In the genomic region with DNA sequence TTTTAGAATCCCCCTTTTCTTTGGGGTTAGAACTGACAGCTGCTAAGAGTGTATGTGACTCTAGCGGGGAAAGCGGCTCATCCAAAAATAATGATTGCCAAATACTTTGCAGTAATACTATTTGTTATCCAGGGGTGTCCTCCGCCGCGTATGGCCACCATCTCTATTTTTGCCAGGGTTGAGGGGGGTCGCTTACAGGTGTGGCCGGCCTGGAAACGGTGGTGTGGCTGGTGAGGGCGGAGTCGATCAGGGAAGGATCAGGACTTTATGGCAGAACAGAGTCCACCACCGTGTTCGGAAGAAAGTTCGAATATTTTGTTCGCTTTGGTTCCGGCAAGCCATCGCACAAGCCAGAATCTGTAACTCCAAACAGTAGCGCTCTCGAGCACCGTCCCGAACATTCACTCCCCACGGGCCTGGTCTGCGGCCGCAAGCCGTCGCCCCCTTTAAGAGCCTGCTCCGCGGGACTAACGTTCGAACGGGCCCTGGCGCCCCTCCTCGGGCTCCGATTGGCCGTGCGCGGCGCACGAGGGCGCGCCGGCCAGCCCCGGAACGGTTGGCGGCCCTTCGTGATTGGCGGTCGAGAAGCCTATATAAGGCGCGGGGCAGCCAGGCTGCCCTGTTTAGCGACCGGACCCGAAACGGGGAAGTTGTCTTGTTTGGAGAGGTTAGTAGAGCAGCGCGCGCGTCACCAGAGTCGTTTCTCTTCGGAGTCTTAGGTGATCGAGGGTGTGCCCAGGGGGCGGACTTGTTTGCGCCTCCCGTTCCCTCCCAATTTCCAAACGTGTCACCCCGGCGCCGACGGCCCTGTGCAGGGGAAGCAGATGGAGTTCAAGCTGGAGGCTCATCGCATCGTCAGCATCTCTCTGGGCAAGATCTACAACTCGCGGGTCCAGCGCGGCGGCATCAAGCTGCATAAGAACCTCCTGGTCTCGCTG, we compare ENCODE assay signal across 1 cellular context.
A peak's percentile ranks its signal among the peaks of the same experiment; 100 is the strongest.
TF ChIP-seq lines count a peak whose summit lies in the region.

A gene (plus strand): TSS at position 622 of the 938 bp plus-strand sequence. CDS start 203 bp downstream, at position 825.

TF ChIP-seq in GM12878, 131 proteins besides CTCF, POLR2A, EP300 and RAD21 (continued from another document and continues in another):
- TF ChIP-seq, protein P1, sequence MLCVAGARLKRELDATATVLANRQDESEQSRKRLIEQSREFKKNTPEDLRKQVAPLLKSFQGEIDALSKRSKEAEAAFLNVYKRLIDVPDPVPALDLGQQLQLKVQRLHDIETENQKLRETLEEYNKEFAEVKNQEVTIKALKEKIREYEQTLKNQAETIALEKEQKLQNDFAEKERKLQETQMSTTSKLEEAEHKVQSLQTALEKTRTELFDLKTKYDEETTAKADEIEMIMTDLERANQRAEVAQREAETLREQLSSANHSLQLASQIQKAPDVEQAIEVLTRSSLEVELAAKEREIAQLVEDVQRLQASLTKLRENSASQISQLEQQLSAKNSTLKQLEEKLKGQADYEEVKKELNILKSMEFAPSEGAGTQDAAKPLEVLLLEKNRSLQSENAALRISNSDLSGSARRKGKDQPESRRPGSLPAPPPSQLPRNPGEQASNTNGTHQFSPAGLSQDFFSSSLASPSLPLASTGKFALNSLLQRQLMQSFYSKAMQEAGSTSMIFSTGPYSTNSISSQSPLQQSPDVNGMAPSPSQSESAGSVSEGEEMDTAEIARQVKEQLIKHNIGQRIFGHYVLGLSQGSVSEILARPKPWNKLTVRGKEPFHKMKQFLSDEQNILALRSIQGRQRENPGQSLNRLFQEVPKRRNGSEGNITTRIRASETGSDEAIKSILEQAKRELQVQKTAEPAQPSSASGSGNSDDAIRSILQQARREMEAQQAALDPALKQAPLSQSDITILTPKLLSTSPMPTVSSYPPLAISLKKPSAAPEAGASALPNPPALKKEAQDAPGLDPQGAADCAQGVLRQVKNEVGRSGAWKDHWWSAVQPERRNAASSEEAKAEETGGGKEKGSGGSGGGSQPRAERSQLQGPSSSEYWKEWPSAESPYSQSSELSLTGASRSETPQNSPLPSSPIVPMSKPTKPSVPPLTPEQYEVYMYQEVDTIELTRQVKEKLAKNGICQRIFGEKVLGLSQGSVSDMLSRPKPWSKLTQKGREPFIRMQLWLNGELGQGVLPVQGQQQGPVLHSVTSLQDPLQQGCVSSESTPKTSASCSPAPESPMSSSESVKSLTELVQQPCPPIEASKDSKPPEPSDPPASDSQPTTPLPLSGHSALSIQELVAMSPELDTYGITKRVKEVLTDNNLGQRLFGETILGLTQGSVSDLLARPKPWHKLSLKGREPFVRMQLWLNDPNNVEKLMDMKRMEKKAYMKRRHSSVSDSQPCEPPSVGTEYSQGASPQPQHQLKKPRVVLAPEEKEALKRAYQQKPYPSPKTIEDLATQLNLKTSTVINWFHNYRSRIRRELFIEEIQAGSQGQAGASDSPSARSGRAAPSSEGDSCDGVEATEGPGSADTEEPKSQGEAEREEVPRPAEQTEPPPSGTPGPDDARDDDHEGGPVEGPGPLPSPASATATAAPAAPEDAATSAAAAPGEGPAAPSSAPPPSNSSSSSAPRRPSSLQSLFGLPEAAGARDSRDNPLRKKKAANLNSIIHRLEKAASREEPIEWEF (IDR thresholded peaks at IDR 0.05; ENCODE audit: insufficient replicate concordance, low read depth, low read length), result no peak
- TF ChIP-seq IKZF2 (IDR thresholded peaks at IDR 0.05) (peak in 1 of 2 experiments; percentile 47; a peak in 2 of 4 replicates), CBX5 (IDR thresholded peaks at IDR 0.05; ENCODE audit: low read depth) (no peak), HCFC1 (IDR thresholded peaks at IDR 0.05; ENCODE audit: low read length) (peak; percentile 47), SP1 (IDR thresholded peaks at IDR 0.05; ENCODE audit: low read depth, low read length) (peak; percentile 86), SIX5 (IDR thresholded peaks at IDR 0.05; ENCODE audit: low read depth, low read length, severe bottlenecking) (no peak), SMAD5 (IDR thresholded peaks at IDR 0.05; ENCODE audit: low read depth) (peak; percentile 99), STAT1 (conservative IDR thresholded peaks at IDR 0.05) (no peak), RUNX3 (IDR thresholded peaks at IDR 0.05; ENCODE audit: low read length) (peak; percentile 70), MEF2A (IDR thresholded peaks at IDR 0.05; ENCODE audit: insufficient read depth, low read depth, low read length) (peak; percentile 28; the same call in 1 of the 2 replicates), LARP7 (IDR thresholded peaks at IDR 0.05) (no peak; the same call in 1 of the 2 replicates), ZZZ3 (IDR thresholded peaks at IDR 0.05; ENCODE audit: control insufficient read depth, insufficient read length, low read depth) (no peak), NFXL1 (IDR thresholded peaks at IDR 0.05; ENCODE audit: borderline replicate concordance) (no peak), SRF (IDR thresholded peaks at IDR 0.05; ENCODE audit: low read depth in 2 of 2, low read length in 2 of 2) (peak in 1 of 2 experiments; percentile 59; a peak in 1 of 4 replicates), SPI1 (IDR thresholded peaks at IDR 0.05; ENCODE audit: borderline replicate concordance, insufficient read depth, low read depth, low read length) (no peak), HDAC6 (IDR thresholded peaks at IDR 0.05; ENCODE audit: unreplicated experiment) (peak; percentile 94), HDGF (IDR thresholded peaks at IDR 0.05) (no peak), BHLHE40 (IDR thresholded peaks at IDR 0.05; ENCODE audit: borderline replicate concordance in 1 of 2, low read depth in 2 of 2, low read length in 1 of 2) (peak; percentile 58 to 83; a peak in 3 of 4 replicates), TCF3 (IDR thresholded peaks at IDR 0.05; ENCODE audit: borderline replicate concordance, insufficient read depth, low read depth, low read length) (peak; percentile 94; the same call in 1 of the 2 replicates), NR2C1 (IDR thresholded peaks at IDR 0.05) (no peak), NFIC (IDR thresholded peaks at IDR 0.05; ENCODE audit: low read depth, low read length) (no peak; the same call in 1 of the 2 replicates), CEBPB (IDR thresholded peaks at IDR 0.05; ENCODE audit: borderline replicate concordance in 1 of 2, low read depth in 2 of 2, low read length in 2 of 2) (no peak), SUZ12 (IDR thresholded peaks at IDR 0.05; ENCODE audit: unreplicated experiment) (no peak), EZH2 (IDR thresholded peaks at IDR 0.05; ENCODE audit: borderline replicate concordance, control insufficient read depth, low read depth, low read length) (no peak), CREM (IDR thresholded peaks at IDR 0.05; ENCODE audit: low read depth) (peak; percentile 86), MEF2B (IDR thresholded peaks at IDR 0.05; ENCODE audit: partially characterized antibody, poor library complexity, severe bottlenecking) (peak; percentile 24), STAT3 (IDR thresholded peaks at IDR 0.05; ENCODE audit: low read depth, low read length) (no peak), PML (IDR thresholded peaks at IDR 0.05; ENCODE audit: low read length) (peak; percentile 100), RCOR1 (conservative IDR thresholded peaks at IDR 0.05; ENCODE audit: low read depth, low read length) (0 out of 2 replicates have a peak, but pooled peaks have one; percentile 43), CHD4 (IDR thresholded peaks at IDR 0.05) (no peak), ETV6 (conservative IDR thresholded peaks at IDR 0.05 in 1 of 2, IDR thresholded peaks at IDR 0.05 in 1 of 2; ENCODE audit: borderline replicate concordance in 1 of 2, low read depth in 1 of 2) (no peak), FOXK2 (IDR thresholded peaks at IDR 0.05) (no peak)
- TF ChIP-seq, protein P2, sequence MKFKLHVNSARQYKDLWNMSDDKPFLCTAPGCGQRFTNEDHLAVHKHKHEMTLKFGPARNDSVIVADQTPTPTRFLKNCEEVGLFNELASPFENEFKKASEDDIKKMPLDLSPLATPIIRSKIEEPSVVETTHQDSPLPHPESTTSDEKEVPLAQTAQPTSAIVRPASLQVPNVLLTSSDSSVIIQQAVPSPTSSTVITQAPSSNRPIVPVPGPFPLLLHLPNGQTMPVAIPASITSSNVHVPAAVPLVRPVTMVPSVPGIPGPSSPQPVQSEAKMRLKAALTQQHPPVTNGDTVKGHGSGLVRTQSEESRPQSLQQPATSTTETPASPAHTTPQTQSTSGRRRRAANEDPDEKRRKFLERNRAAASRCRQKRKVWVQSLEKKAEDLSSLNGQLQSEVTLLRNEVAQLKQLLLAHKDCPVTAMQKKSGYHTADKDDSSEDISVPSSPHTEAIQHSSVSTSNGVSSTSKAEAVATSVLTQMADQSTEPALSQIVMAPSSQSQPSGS (IDR thresholded peaks at IDR 0.05; ENCODE audit: low read length), result no peak
- TF ChIP-seq, protein P3, sequence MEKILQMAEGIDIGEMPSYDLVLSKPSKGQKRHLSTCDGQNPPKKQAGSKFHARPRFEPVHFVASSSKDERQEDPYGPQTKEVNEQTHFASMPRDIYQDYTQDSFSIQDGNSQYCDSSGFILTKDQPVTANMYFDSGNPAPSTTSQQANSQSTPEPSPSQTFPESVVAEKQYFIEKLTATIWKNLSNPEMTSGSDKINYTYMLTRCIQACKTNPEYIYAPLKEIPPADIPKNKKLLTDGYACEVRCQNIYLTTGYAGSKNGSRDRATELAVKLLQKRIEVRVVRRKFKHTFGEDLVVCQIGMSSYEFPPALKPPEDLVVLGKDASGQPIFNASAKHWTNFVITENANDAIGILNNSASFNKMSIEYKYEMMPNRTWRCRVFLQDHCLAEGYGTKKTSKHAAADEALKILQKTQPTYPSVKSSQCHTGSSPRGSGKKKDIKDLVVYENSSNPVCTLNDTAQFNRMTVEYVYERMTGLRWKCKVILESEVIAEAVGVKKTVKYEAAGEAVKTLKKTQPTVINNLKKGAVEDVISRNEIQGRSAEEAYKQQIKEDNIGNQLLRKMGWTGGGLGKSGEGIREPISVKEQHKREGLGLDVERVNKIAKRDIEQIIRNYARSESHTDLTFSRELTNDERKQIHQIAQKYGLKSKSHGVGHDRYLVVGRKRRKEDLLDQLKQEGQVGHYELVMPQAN (conservative IDR thresholded peaks at IDR 0.05), result peak; percentile 37; the same call in 1 of the 2 replicates
- TF ChIP-seq, protein P4, sequence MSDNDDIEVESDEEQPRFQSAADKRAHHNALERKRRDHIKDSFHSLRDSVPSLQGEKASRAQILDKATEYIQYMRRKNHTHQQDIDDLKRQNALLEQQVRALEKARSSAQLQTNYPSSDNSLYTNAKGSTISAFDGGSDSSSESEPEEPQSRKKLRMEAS (IDR thresholded peaks at IDR 0.05; ENCODE audit: low read depth, low read length), result peak; percentile 83
- TF ChIP-seq, protein P5, sequence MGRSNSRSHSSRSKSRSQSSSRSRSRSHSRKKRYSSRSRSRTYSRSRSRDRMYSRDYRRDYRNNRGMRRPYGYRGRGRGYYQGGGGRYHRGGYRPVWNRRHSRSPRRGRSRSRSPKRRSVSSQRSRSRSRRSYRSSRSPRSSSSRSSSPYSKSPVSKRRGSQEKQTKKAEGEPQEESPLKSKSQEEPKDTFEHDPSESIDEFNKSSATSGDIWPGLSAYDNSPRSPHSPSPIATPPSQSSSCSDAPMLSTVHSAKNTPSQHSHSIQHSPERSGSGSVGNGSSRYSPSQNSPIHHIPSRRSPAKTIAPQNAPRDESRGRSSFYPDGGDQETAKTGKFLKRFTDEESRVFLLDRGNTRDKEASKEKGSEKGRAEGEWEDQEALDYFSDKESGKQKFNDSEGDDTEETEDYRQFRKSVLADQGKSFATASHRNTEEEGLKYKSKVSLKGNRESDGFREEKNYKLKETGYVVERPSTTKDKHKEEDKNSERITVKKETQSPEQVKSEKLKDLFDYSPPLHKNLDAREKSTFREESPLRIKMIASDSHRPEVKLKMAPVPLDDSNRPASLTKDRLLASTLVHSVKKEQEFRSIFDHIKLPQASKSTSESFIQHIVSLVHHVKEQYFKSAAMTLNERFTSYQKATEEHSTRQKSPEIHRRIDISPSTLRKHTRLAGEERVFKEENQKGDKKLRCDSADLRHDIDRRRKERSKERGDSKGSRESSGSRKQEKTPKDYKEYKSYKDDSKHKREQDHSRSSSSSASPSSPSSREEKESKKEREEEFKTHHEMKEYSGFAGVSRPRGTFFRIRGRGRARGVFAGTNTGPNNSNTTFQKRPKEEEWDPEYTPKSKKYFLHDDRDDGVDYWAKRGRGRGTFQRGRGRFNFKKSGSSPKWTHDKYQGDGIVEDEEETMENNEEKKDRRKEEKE (IDR thresholded peaks at IDR 0.05), result no peak
- TF ChIP-seq, protein P6, sequence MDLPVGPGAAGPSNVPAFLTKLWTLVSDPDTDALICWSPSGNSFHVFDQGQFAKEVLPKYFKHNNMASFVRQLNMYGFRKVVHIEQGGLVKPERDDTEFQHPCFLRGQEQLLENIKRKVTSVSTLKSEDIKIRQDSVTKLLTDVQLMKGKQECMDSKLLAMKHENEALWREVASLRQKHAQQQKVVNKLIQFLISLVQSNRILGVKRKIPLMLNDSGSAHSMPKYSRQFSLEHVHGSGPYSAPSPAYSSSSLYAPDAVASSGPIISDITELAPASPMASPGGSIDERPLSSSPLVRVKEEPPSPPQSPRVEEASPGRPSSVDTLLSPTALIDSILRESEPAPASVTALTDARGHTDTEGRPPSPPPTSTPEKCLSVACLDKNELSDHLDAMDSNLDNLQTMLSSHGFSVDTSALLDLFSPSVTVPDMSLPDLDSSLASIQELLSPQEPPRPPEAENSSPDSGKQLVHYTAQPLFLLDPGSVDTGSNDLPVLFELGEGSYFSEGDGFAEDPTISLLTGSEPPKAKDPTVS (IDR thresholded peaks at IDR 0.05; ENCODE audit: low read depth, low read length), result peak; percentile 80; the same call in 1 of the 2 replicates
- TF ChIP-seq, protein P7, sequence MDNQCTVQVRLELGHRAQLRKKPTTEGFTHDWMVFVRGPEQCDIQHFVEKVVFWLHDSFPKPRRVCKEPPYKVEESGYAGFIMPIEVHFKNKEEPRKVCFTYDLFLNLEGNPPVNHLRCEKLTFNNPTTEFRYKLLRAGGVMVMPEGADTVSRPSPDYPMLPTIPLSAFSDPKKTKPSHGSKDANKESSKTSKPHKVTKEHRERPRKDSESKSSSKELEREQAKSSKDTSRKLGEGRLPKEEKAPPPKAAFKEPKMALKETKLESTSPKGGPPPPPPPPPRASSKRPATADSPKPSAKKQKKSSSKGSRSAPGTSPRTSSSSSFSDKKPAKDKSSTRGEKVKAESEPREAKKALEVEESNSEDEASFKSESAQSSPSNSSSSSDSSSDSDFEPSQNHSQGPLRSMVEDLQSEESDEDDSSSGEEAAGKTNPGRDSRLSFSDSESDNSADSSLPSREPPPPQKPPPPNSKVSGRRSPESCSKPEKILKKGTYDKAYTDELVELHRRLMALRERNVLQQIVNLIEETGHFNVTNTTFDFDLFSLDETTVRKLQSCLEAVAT (IDR thresholded peaks at IDR 0.05), result peak; percentile 92
- TF ChIP-seq, protein P8, sequence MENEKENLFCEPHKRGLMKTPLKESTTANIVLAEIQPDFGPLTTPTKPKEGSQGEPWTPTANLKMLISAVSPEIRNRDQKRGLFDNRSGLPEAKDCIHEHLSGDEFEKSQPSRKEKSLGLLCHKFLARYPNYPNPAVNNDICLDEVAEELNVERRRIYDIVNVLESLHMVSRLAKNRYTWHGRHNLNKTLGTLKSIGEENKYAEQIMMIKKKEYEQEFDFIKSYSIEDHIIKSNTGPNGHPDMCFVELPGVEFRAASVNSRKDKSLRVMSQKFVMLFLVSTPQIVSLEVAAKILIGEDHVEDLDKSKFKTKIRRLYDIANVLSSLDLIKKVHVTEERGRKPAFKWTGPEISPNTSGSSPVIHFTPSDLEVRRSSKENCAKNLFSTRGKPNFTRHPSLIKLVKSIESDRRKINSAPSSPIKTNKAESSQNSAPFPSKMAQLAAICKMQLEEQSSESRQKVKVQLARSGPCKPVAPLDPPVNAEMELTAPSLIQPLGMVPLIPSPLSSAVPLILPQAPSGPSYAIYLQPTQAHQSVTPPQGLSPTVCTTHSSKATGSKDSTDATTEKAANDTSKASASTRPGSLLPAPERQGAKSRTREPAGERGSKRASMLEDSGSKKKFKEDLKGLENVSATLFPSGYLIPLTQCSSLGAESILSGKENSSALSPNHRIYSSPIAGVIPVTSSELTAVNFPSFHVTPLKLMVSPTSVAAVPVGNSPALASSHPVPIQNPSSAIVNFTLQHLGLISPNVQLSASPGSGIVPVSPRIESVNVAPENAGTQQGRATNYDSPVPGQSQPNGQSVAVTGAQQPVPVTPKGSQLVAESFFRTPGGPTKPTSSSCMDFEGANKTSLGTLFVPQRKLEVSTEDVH (IDR thresholded peaks at IDR 0.05; ENCODE audit: low read depth, partially characterized antibody), result no peak
